Comparison of ENCODE assay signal across 9 cellular contexts in genomic region chr7:106316947-106317346, GRCh38.
"Had no signal": no experiment of that assay in that cellular context is flagged by ENCODE, and none has a peak within 500 bp of the region (broad histone marks: within the 10 kb centered on the region; RNA-seq: fewer than 3 reads in every experiment).

No MANE protein-coding gene starts in this region.

- H3K36me3 Mint-ChIP-seq: IgD-negative memory B cell had no signal

- H3K4me3 Mint-ChIP-seq: IgD-negative memory B cell had no signal

- DNase-seq: IMR-90, KBM-7, KG1 had no signal

- ATAC-seq: HepG2, K562 had no signal

- H3K27ac ChIP-seq: HL-60, KMS-11 had no signal

- H3K9ac ChIP-seq: KMS-11 had no signal

- H3K4me3 ChIP-seq: K562 had no signal

- FAIRE-seq: HepG2, HTR-8/SVneo, K562 had no signal

- H3K4me2 ChIP-seq: KMS-11 had no signal
